Comparison of ENCODE assay signal across 26 cellular contexts in the genomic region with DNA sequence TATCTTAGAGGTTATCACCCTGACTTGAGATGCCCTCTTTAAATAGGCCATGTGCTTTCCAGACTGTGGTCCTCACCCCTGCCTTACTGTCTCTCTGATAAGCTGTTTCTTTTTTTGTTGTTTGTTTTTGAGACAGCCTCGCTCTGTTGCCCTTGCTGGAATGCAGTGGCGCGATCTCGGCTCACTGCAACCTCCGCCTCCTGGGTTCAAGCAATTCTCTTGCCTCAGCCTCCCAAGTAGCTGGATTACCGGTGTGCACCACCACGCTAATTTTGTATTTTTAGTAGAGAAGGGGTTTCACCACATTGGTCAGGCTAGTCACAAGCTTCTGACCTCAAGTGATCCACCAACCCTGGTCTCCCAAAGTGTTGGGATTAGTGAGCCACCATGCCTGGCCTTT.
DNase-seq lines count a peak whose midpoint lies in the region; ATAC-seq and TF ChIP-seq lines count a peak whose summit lies in the region.
"Had no signal": no experiment of that assay in that cellular context is flagged by ENCODE, and none has a peak within 500 bp of the region (broad histone marks: within the 10 kb centered on the region; RNA-seq: fewer than 3 reads in every experiment).

No MANE protein-coding gene starts in this region.

- no peak for DNase-seq in effector memory CD8-positive, alpha-beta T cell
- DNase-seq in central memory CD4-positive, alpha-beta T cell, result no peak
- DNase-seq in coronary artery (ENCODE audit: low spot score), result no peak
- DNase-seq: activated CD4-positive, alpha-beta T cell treated with anti-CD3 and anti-CD28 coated beads for 1 hour; activated CD8-positive, alpha-beta T cell treated with anti-CD3 and anti-CD28 coated beads for 36 hours; C1 segment of cervical spinal cord; Calu3; colonic mucosa; DMS79 treated with DMSO at 0.1 percent for 48 hours; effector memory CD4-positive, alpha-beta T cell; IMR-90; naive B cell; NCI-H1048; NCI-H1694; occipital lobe; stimulated activated CD4-positive, alpha-beta T cell treated with anti-CD3 and anti-CD28 coated beads, Interleukin-15, amount 100 ng/mL, for 24 hours; stimulated activated naive B cell treated with anti-CD40 and anti-IgM and Interleukin-4, amounts not matched to agents 10 μg/mL and 1 μg/mL and 100 μg/mL, for 72 hours; T-helper 17 cell; upper lobe of right lung had no signal

- H3K9me3 Mint-ChIP-seq in effector memory CD8-positive, alpha-beta T cell, result no peaks in the 10 kb centered on the region
- H3K9me3 Mint-ChIP-seq: activated CD8-positive, alpha-beta T cell treated with anti-CD3 and anti-CD28 coated beads for 36 hours; activated naive CD4-positive, alpha-beta T cell treated with anti-CD3 and anti-CD28 coated beads, Interleukin-2, amount 50 U/mL, for 72 hours; activated T-helper 2 cell treated with anti-CD3 and anti-CD28 coated beads, Interferon-gamma antibody, Interleukin-2, Interleukin-4, amounts not matched to agents 10 μg/mL and 5 μg/mL and 100 μg/mL, durations not matched to agents 14 hours and 24 hours and 36 hours; mesothelial cell of epicardium; naive B cell; stimulated activated naive B cell treated with anti-CD40 and anti-IgM and Interleukin-4, amounts not matched to agents 10 μg/mL and 1 μg/mL and 100 μg/mL, for 72 hours had no signal

- H3K27me3 Mint-ChIP-seq in effector memory CD8-positive, alpha-beta T cell, result no peaks in the 10 kb centered on the region
- H3K27me3 Mint-ChIP-seq: activated CD8-positive, alpha-beta T cell treated with anti-CD3 and anti-CD28 coated beads for 36 hours; T-helper 17 cell had no signal

- TF ChIP-seq CTCF in C4-2B (conservative IDR thresholded peaks at IDR 0.05) (no peak), coronary artery (IDR thresholded peaks at IDR 0.05) (no peak)

- H3K27ac Mint-ChIP-seq in effector memory CD8-positive, alpha-beta T cell, result no peak overlapping the region
- H3K27ac Mint-ChIP-seq: activated CD8-positive, alpha-beta T cell treated with anti-CD3 and anti-CD28 coated beads for 36 hours; activated T-helper 2 cell treated with anti-CD3 and anti-CD28 coated beads, Interferon-gamma antibody, Interleukin-2, Interleukin-4, amounts not matched to agents 10 μg/mL and 5 μg/mL and 100 μg/mL, durations not matched to agents 14 hours and 24 hours and 36 hours; mesothelial cell of epicardium; naive B cell had no signal

- no peak overlapping the region for H3K4me3 ChIP-seq in coronary artery
- H3K4me3 ChIP-seq: breast epithelium, colonic mucosa, HAP-1, SK-N-MC, upper lobe of right lung had no signal

- peak overlapping the region; percentile 14 for H3K27ac ChIP-seq in C4-2B
- H3K27ac ChIP-seq in coronary artery, result no peak overlapping the region
- H3K27ac ChIP-seq: breast epithelium, colonic mucosa, SK-N-MC, upper lobe of right lung had no signal

- H3K4me1 Mint-ChIP-seq in effector memory CD8-positive, alpha-beta T cell (ENCODE audit: low read depth in 2 of 2), result peaks cover 0 to 3% of the 10 kb centered on the region in 2 donors
- H3K4me1 Mint-ChIP-seq: naive B cell; stimulated activated naive B cell treated with anti-CD40 and anti-IgM and Interleukin-4, amounts not matched to agents 10 μg/mL and 1 μg/mL and 100 μg/mL, for 72 hours had no signal

- no peaks in the 10 kb centered on the region for H3K36me3 Mint-ChIP-seq in effector memory CD8-positive, alpha-beta T cell (ENCODE audit: insufficient read depth)
- H3K36me3 Mint-ChIP-seq: activated naive CD4-positive, alpha-beta T cell treated with anti-CD3 and anti-CD28 coated beads, Interleukin-2, amount 50 U/mL, for 72 hours; mesothelial cell of epicardium; naive B cell; stimulated activated naive B cell treated with anti-CD40 and anti-IgM and Interleukin-4, amounts not matched to agents 10 μg/mL and 1 μg/mL and 100 μg/mL, for 72 hours had no signal

- peak; percentile 48 for ATAC-seq in effector memory CD8-positive, alpha-beta T cell (replicated peaks)
- ATAC-seq: activated CD8-positive, alpha-beta T cell treated with anti-CD3 and anti-CD28 coated beads for 36 hours; activated naive CD4-positive, alpha-beta T cell treated with anti-CD3 and anti-CD28 coated beads, Interleukin-2, amount 50 U/mL, for 72 hours; stimulated activated naive B cell treated with anti-CD40 and anti-IgM and Interleukin-4, amounts not matched to agents 10 μg/mL and 1 μg/mL and 100 μg/mL, for 72 hours; T-helper 17 cell had no signal

- H3K4me3 Mint-ChIP-seq in effector memory CD8-positive, alpha-beta T cell, result no peak overlapping the region
- H3K4me3 Mint-ChIP-seq: activated CD8-positive, alpha-beta T cell treated with anti-CD3 and anti-CD28 coated beads for 36 hours; mesothelial cell of epicardium; stimulated activated naive B cell treated with anti-CD40 and anti-IgM and Interleukin-4, amounts not matched to agents 10 μg/mL and 1 μg/mL and 100 μg/mL, for 72 hours; T-helper 17 cell had no signal
